ENCODE assay signal across 25 cellular contexts in the genomic region with DNA sequence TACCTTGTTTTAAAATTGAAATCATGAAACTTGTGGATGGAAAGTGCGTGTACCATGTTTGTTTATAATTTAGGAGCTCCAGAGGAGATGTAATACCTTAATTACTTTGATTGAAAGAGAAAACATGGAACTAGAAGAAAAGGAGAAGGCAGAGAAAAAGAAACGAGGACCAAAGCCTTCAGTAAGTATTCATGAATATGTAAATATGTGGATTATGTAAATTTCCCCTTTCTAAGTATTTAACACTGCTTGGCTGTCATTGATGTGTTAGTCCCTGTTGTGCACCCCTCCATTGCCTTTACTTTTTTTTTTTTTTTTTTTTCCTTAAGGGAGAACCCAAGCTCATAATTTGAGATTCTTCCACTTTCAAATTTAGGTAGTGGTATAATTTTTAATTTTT.
"Had no signal": no experiment of that assay in that cellular context is flagged by ENCODE, and none has a peak within 500 bp of the region (broad histone marks: within the 10 kb centered on the region; RNA-seq: fewer than 3 reads in every experiment).

No MANE protein-coding gene starts in this region.

- H3K36me3 ChIP-seq: ovary, uterus had no signal

- H3K4me3 Mint-ChIP-seq: immature natural killer cell; mesothelial cell of epicardium; natural killer cell treated with Interleukin-12 subunit alpha and Interleukin-12 subunit beta and Interleukin-15 and Interleukin-18, amount 100 ng/mL, for 72 hours; stimulated activated naive CD8-positive, alpha-beta T cell treated with anti-CD3 and anti-CD28 coated beads, Interleukin-15, amount 100 ng/mL, for 72 hours; type B pancreatic cell had no signal

- H3K4me1 ChIP-seq: tibial nerve, uterus had no signal

- H3K9me3 ChIP-seq: left ventricle myocardium inferior, ovary, tibial nerve, uterus had no signal

- H3K4me1 Mint-ChIP-seq: mesothelial cell of epicardium had no signal

- ATAC-seq: naive thymus-derived CD4-positive, alpha-beta T cell; natural killer cell treated with Interleukin-12 subunit alpha and Interleukin-12 subunit beta and Interleukin-15 and Interleukin-18, amount 100 ng/mL, for 72 hours; right cardiac atrium; sciatic nerve; stimulated activated naive CD8-positive, alpha-beta T cell treated with anti-CD3 and anti-CD28 coated beads, Interleukin-15, amount 100 ng/mL, for 72 hours had no signal

- H3K27me3 ChIP-seq: ovary, tibial nerve, uterus had no signal

- H3K27ac Mint-ChIP-seq: mesothelial cell of epicardium; stimulated activated naive CD8-positive, alpha-beta T cell treated with anti-CD3 and anti-CD28 coated beads, Interleukin-15, amount 100 ng/mL, for 72 hours; type B pancreatic cell had no signal

- H3K27ac ChIP-seq: left ventricle myocardium inferior, ovary, skin epidermis, tibial nerve, uterus had no signal

- H3K4me3 ChIP-seq: left ventricle myocardium inferior, lung, ovary, skin epidermis, tibial nerve, uterus had no signal

- DNase-seq: hypothalamus; immature natural killer cell; islet precursor cell; left ventricle myocardium inferior; mesendoderm; naive thymus-derived CD4-positive, alpha-beta T cell; ovary; retina; right cardiac atrium; stimulated activated CD4-positive, alpha-beta T cell treated with anti-CD3 and anti-CD28 coated beads, Interleukin-12 subunit alpha, Interleukin-12 subunit beta, amount 100 ng/mL, for 4 hours; stimulated activated CD4-positive, alpha-beta T cell treated with anti-CD3 and anti-CD28 coated beads, Interleukin-15, amount 100 ng/mL, for 24 hours; stimulated activated CD4-positive, alpha-beta T cell treated with anti-CD3 and anti-CD28 coated beads, Interleukin-2, amount 100 ng/mL, for 24 hours; stimulated activated CD4-positive, alpha-beta T cell treated with anti-CD3 and anti-CD28 coated beads, Interleukin-4, amount 100 ng/mL, for 1 hour; stimulated activated naive CD4-positive, alpha-beta T cell; stimulated activated naive CD8-positive, alpha-beta T cell treated with anti-CD3 and anti-CD28 coated beads, Interleukin-15, amount 100 ng/mL, for 72 hours; substantia nigra; uterus had no signal

- H3K27me3 Mint-ChIP-seq: naive thymus-derived CD4-positive, alpha-beta T cell; natural killer cell treated with Interleukin-12 subunit alpha and Interleukin-12 subunit beta and Interleukin-15 and Interleukin-18, amount 100 ng/mL, for 72 hours; progenitor cell of endocrine pancreas; stimulated activated naive CD8-positive, alpha-beta T cell treated with anti-CD3 and anti-CD28 coated beads, Interleukin-15, amount 100 ng/mL, for 72 hours; type B pancreatic cell had no signal

- H3K9me3 Mint-ChIP-seq: immature natural killer cell; mesothelial cell of epicardium; naive thymus-derived CD4-positive, alpha-beta T cell; natural killer cell treated with Interleukin-12 subunit alpha and Interleukin-12 subunit beta and Interleukin-15 and Interleukin-18, amount 100 ng/mL, for 72 hours; stimulated activated naive CD8-positive, alpha-beta T cell treated with anti-CD3 and anti-CD28 coated beads, Interleukin-15, amount 100 ng/mL, for 72 hours; type B pancreatic cell had no signal
